ENCODE assay signal across 1 cellular context in the genomic region with DNA sequence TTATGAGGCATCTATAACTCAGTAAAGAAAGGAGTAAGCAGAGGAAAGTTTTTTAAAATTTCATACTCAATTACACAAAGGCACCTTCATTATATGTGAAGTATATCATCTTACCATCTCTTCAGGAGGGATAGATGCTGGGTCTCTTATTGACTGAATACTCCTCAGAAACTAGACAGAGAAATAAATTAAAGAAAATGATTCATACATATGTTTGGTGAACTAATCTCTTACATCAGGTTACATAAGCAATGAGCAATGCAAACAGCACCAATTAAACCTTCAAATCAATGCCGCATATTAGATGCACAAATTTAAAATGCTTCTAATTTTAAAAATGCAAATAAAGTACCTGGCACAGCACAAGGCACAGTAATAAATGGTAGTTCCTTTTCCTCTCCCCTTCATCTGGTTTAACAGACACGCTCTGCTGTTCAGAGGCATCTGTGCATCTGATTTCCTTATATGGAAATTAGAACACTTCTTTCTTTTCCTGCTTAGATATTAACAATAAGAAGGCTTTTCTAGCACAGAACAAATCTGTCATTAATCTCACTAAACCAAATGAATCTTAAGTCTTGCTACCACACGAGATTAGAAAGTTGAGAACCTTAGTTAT.
TF ChIP-seq lines count a peak whose summit lies in the region.

No MANE protein-coding gene starts in this region.

TF ChIP-seq in SK-N-SH, 30 proteins besides CTCF, POLR2A, EP300 and RAD21 (continued from another document):
- peak; percentile 40; the same call in 1 of the 2 replicates for TF ChIP-seq POLR2AphosphoS5 (IDR thresholded peaks at IDR 0.05; ENCODE audit: low read depth, low read length)
- TF ChIP-seq, protein P1, sequence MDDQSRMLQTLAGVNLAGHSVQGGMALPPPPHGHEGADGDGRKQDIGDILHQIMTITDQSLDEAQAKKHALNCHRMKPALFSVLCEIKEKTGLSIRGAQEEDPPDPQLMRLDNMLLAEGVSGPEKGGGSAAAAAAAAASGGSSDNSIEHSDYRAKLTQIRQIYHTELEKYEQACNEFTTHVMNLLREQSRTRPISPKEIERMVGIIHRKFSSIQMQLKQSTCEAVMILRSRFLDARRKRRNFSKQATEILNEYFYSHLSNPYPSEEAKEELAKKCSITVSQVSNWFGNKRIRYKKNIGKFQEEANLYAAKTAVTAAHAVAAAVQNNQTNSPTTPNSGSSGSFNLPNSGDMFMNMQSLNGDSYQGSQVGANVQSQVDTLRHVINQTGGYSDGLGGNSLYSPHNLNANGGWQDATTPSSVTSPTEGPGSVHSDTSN (IDR thresholded peaks at IDR 0.05), result peak; percentile 82
- TF ChIP-seq NFIC (IDR thresholded peaks at IDR 0.05; ENCODE audit: borderline replicate concordance), result peak; percentile 51; the same call in 1 of the 2 replicates
- TF ChIP-seq, protein P2, sequence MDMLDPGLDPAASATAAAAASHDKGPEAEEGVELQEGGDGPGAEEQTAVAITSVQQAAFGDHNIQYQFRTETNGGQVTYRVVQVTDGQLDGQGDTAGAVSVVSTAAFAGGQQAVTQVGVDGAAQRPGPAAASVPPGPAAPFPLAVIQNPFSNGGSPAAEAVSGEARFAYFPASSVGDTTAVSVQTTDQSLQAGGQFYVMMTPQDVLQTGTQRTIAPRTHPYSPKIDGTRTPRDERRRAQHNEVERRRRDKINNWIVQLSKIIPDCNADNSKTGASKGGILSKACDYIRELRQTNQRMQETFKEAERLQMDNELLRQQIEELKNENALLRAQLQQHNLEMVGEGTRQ (IDR thresholded peaks at IDR 0.05; ENCODE audit: borderline replicate concordance, low read depth, low read length), result no peak
- peak; percentile 75 for TF ChIP-seq FOSL2 (IDR thresholded peaks at IDR 0.05; ENCODE audit: borderline replicate concordance, low read depth)
- TF ChIP-seq FOXM1 (IDR thresholded peaks at IDR 0.05; ENCODE audit: low read depth), result peak; percentile 37; the same call in 1 of the 2 replicates
TF ChIP-seq in SK-N-SH: peak in this region for 9.
